ENCODE assay signal across 1 cellular context in the genomic region with DNA sequence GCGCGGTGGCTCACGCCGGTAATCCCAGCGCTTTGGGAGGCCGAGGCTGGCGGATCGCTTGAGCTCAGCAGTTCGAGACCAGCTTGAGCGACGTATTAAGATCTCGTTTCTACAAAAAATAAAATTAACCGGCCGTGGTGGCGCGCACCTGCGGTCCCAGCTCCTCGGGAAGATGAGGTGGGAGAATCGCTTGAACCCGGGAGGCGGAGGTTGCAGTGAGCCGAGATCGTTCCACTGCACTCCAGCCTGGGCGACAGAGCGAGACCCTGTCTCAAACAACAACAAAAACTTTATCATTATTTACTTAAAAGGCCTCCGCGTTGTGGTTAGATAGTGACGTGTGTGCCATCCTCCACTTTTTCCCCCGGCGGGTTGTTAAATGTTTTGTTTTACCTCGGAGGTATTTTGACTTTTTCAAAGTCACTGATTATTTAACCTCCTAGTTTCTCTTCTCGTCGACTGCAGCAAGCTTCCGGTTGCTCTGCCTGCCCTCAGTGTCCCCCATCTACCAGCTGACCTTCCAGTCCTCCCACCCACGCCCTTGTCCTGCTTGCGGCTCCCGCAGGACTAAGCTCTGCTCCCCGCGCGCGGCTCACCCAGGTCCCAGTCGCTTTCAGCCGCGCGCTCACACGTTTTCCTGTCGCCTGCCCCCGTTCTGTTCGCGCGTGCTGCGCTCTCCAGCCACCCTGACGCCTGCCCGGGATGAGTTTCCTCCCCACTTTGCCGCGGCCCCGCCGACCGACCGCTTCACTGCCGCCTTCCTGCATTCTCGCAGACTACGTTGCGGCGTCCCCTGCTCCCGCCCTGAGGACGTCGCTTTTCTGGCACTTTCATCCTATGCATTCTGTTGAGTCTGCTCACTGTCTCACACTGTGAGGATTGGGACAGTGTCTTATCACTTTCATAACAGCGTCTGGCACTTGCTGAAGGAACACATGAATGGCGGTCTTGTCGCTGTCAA.
TF ChIP-seq lines count a peak whose summit lies in the region.

No MANE protein-coding gene starts in this region.

TF ChIP-seq in Ishikawa, 13 proteins besides CTCF, POLR2A, EP300 and RAD21 (continued from another document):
- TF ChIP-seq TCF12 (IDR thresholded peaks at IDR 0.05; ENCODE audit: low read depth) (0 out of 2 replicates have a peak, but pooled peaks have one; percentile 17), NFIC (IDR thresholded peaks at IDR 0.05) (no peak), EGR1 (IDR thresholded peaks at IDR 0.05) (peak; percentile 87)
- TF ChIP-seq, protein P1, sequence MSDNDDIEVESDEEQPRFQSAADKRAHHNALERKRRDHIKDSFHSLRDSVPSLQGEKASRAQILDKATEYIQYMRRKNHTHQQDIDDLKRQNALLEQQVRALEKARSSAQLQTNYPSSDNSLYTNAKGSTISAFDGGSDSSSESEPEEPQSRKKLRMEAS (IDR thresholded peaks at IDR 0.05) = peak; percentile 96
